In genomic region chr5:177493795-177494355, GRCh38 we compare ENCODE assay signal across 8 cellular contexts. TPM values are rescaled to one million over a fixed set of nuclear protein-coding genes. Genes with fewer than 3 reads are reported as not detected.
DNase-seq lines count a peak whose midpoint lies in the region; ATAC-seq, FAIRE-seq and TF ChIP-seq lines count a peak whose summit lies in the region.
"Had no signal": no experiment of that assay in that cellular context is flagged by ENCODE, and none has a peak within 500 bp of the region (broad histone marks: within the 10 kb centered on the region; RNA-seq: fewer than 3 reads in every experiment).

No MANE protein-coding gene starts in this region.

- H3K9ac ChIP-seq in kidney (ENCODE audit: low read length in 2 of 2) = no peak overlapping the region

- no peaks in the 10 kb centered on the region for H3K9me3 ChIP-seq in RWPE2 (ENCODE audit: severe bottlenecking)
- no peaks in the 10 kb centered on the region for H3K9me3 ChIP-seq in kidney (ENCODE audit: control insufficient read depth in 1 of 2, low read length in 2 of 2)

- H3K27ac ChIP-seq in ACC112 (ENCODE audit: low read depth, low read length) = peak overlapping the region; percentile 82
- H3K27ac ChIP-seq in RWPE2 (ENCODE audit: poor library complexity, severe bottlenecking) = peak overlapping the region; percentile 96
- peak overlapping the region in 1 of 2 donors; percentile 72 for H3K27ac ChIP-seq in kidney (ENCODE audit: low read depth in 2 of 2, low read length in 2 of 2)
- H3K27ac ChIP-seq: VCaP had no signal

- DNase-seq in RWPE2 (ENCODE audit: low spot score) (no peak), kidney (peak; percentile 51), ureter (ENCODE audit: low spot score) (no peak), hypothalamus (lab: John Stamatoyannopoulos, UW) (no peak)
- DNase-seq: NCI-H1105 had no signal

- peaks cover 44% of the 10 kb centered on the region for H3K79me2 ChIP-seq in ACC112 (ENCODE audit: control insufficient read depth, insufficient read depth, low read length, unreplicated experiment)

- no peak for FAIRE-seq in kidney (lab: Jason Lieb, UNC)

- TF ChIP-seq CTCF in RWPE2 (IDR thresholded peaks at IDR 0.05; ENCODE audit: poor library complexity, severe bottlenecking) (no peak), kidney (IDR thresholded peaks at IDR 0.05; ENCODE audit: borderline replicate concordance, extremely low read depth, insufficient read depth) (no peak)

- ATAC-seq in RWPE2 (ENCODE audit: low read depth) = no peak
- ATAC-seq in HG03520 (IDR thresholded peaks at IDR 0.05; ENCODE audit: unreplicated experiment) = no peak

- H3K4me1 ChIP-seq in ACC112 (ENCODE audit: control insufficient read depth, insufficient read depth, low read length, unreplicated experiment) (peaks cover 46% of the 10 kb centered on the region), RWPE2 (ENCODE audit: insufficient read depth, poor library complexity, severe bottlenecking) (peaks cover 26% of the 10 kb centered on the region), kidney (ENCODE audit: control insufficient read depth in 1 of 2, insufficient read depth in 1 of 2, low read depth in 1 of 2, low read length in 2 of 2) (peaks cover 0 to 14% of the 10 kb centered on the region in 2 donors)

- H3K4me3 ChIP-seq in ACC112 (ENCODE audit: low read depth, low read length) = peak overlapping the region; percentile 56
- H3K4me3 ChIP-seq in RWPE2 (ENCODE audit: severe bottlenecking) = no peak overlapping the region
- H3K4me3 ChIP-seq in kidney (ENCODE audit: low read length in 2 of 2) = no peak overlapping the region

- H2AFZ ChIP-seq in ACC112 (ENCODE audit: low read length, unreplicated experiment) = no peak overlapping the region

- no peaks in the 10 kb centered on the region for H3K27me3 ChIP-seq in ACC112 (ENCODE audit: insufficient read depth, low read length)
- H3K27me3 ChIP-seq in RWPE2 (ENCODE audit: insufficient read depth, poor library complexity, severe bottlenecking) = no peaks in the 10 kb centered on the region

- H3K36me3 ChIP-seq in ACC112 (ENCODE audit: insufficient read depth, low read length) = peaks cover 18% of the 10 kb centered on the region; the same call in 1 of the 2 replicates
- H3K36me3 ChIP-seq in RWPE2 (ENCODE audit: low read depth) = peaks cover 67% of the 10 kb centered on the region
- no peaks in the 10 kb centered on the region for H3K36me3 ChIP-seq in kidney (ENCODE audit: control insufficient read depth in 1 of 2, insufficient read depth in 2 of 2, low read length in 2 of 2)

- intact Hi-C loops in kidney (cut with DNase I) = no loop called here

RNA-seq across cellular contexts. Expression of gene PDLIM7, which starts 3.5 kb away (rescaled TPM):
- 89.7 TPM for total RNA-seq in kidney
- polyA plus RNA-seq in kidney (ENCODE audit: insufficient read depth, low read depth, low replicate concordance) = 46.4 TPM
- total RNA-seq in ureter = 218 TPM

RNA-seq across cellular contexts. Expression of gene DOK3, which starts 15.8 kb away (rescaled TPM):
- 18.6 TPM for total RNA-seq in kidney
- polyA plus RNA-seq in kidney (ENCODE audit: insufficient read depth, low read depth, low replicate concordance) = 1.9 TPM
- total RNA-seq in ureter = 7.9 TPM

RNA-seq across cellular contexts. Expression of gene DBN1, which starts 20.4 kb away (rescaled TPM):
- 64.2 TPM for total RNA-seq in kidney
- 56.5 TPM for polyA plus RNA-seq in kidney (ENCODE audit: insufficient read depth, low read depth, low replicate concordance)
- 41.5 TPM for total RNA-seq in ureter

RNA-seq across cellular contexts. Expression of gene DDX41, which starts 22.9 kb away (rescaled TPM):
- total RNA-seq in kidney = 86.7 TPM
- 97.3 TPM for polyA plus RNA-seq in kidney (ENCODE audit: insufficient read depth, low read depth, low replicate concordance)
- total RNA-seq in ureter = 89.1 TPM

RNA-seq across cellular contexts. Expression of gene PRR7, which starts 47.3 kb away (rescaled TPM):
- total RNA-seq in kidney (5.5 TPM), ureter (2.6 TPM)
- polyA plus RNA-seq in kidney (ENCODE audit: insufficient read depth, low read depth, low replicate concordance) = 1.6 TPM
